Comparison of ENCODE assay signal across 1 cellular context in the genomic region with DNA sequence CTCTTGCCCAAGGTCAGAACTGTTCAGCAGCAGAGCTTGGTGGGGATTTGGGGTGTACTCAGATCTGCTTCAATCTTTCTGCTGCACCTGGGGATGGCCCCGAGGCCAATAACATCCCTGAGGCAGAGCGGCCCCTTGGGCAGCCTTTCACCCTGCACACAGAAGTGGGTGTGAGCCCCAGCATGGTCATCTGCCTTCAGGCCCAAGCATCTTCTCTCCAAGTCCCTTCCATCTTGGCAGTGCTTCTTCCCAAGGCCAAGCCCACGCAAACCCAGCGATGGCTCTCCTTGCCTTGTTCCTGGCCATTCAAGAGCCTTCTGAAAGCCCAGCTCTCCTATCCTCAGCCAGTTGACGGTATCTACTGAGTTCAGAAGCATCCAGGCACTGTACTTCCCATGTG.
TF ChIP-seq lines count a peak whose summit lies in the region.

No MANE protein-coding gene starts in this region.

TF ChIP-seq in HepG2, 621 proteins besides CTCF, POLR2A, EP300 and RAD21:
- TF ChIP-seq, protein P1, sequence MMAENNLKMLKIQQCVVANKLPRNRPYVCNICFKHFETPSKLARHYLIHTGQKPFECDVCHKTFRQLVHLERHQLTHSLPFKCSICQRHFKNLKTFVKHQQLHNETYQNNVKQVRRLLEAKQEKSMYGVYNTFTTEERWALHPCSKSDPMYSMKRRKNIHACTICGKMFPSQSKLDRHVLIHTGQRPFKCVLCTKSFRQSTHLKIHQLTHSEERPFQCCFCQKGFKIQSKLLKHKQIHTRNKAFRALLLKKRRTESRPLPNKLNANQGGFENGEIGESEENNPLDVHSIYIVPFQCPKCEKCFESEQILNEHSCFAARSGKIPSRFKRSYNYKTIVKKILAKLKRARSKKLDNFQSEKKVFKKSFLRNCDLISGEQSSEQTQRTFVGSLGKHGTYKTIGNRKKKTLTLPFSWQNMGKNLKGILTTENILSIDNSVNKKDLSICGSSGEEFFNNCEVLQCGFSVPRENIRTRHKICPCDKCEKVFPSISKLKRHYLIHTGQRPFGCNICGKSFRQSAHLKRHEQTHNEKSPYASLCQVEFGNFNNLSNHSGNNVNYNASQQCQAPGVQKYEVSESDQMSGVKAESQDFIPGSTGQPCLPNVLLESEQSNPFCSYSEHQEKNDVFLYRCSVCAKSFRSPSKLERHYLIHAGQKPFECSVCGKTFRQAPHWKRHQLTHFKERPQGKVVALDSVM (CRISPR knock-in tag; IDR thresholded peaks at IDR 0.05) = no peak
- 0 out of 2 replicates have a peak, but pooled peaks have one; percentile 63 for TF ChIP-seq SAFB2 (CRISPR knock-in tag; IDR thresholded peaks at IDR 0.05; ENCODE audit: borderline replicate concordance, low read depth)
TF ChIP-seq in HepG2: peak in this region for 1.
